15 cellular contexts compared by ENCODE assay signal in the genomic region with DNA sequence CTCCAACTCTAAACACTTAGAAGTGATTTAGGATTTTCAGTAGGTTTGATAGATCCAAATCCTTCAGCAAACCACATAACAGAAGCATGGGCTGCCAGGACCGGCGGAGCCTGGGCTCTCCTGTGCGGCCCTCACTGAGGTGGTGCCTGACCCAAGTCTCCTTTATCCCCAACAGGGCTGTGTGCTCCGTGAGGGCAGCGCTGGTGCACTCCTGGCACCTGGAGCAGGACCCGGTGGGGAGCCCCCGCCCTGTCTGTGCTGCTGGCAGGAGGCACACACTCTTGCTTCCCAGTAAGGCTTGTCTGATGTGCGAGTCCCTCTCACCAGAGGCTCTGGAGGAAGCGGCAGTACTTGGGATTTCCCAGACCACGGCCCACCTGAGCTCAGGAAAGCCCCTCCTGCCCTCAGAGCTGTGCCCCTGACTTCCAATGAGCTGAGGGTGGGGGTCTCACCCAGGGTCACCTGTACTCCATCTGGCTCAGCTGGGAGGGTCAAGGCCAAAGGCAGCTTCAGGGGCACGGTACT. TPM values are rescaled to one million over a fixed set of nuclear protein-coding genes. Genes with fewer than 3 reads are reported as not detected.
DNase-seq lines count a peak whose midpoint lies in the region; ATAC-seq lines count a peak whose summit lies in the region.
"Had no signal": no experiment of that assay in that cellular context is flagged by ENCODE, and none has a peak within 500 bp of the region (broad histone marks: within the 10 kb centered on the region; RNA-seq: fewer than 3 reads in every experiment).

No MANE protein-coding gene starts in this region.

- H3K27ac Mint-ChIP-seq in activated T-helper 17 cell treated with anti-CD3 and anti-CD28 coated beads, Interleukin-2, amount 50 U/mL, for 72 hours, result peak overlapping the region; percentile 41
- H3K27ac Mint-ChIP-seq in stimulated activated memory B cell treated with anti-CD40 and anti-IgM and Interleukin-4, amounts not matched to agents 10 μg/mL and 1 μg/mL and 100 μg/mL, for 72 hours, result peak overlapping the region; percentile 27
- H3K27ac Mint-ChIP-seq: HFFc6 had no signal

- no peaks in the 10 kb centered on the region for H3K27me3 Mint-ChIP-seq in activated T-helper 17 cell treated with anti-CD3 and anti-CD28 coated beads, Interleukin-2, amount 50 U/mL, for 72 hours
- no peaks in the 10 kb centered on the region for H3K27me3 Mint-ChIP-seq in stimulated activated memory B cell treated with anti-CD40 and anti-IgM and Interleukin-4, amounts not matched to agents 10 μg/mL and 1 μg/mL and 100 μg/mL, for 72 hours

- H3K4me1 ChIP-seq in right cardiac atrium (ENCODE audit: control insufficient read depth, insufficient read depth, low read length), result peaks cover 2% of the 10 kb centered on the region
- H3K4me1 ChIP-seq: HAP-1 had no signal

- ATAC-seq in right cardiac atrium, result no peak
- ATAC-seq in Right ventricle myocardium superior (ENCODE audit: poor library complexity), result no peak
- peak; percentile 49 for ATAC-seq in GM18868 (IDR thresholded peaks at IDR 0.05; ENCODE audit: unreplicated experiment)
- ATAC-seq in activated T-helper 17 cell treated with anti-CD3 and anti-CD28 coated beads, Interleukin-2, amount 50 U/mL, for 72 hours (replicated peaks), result no peak
- no peak for ATAC-seq in stimulated activated memory B cell treated with anti-CD40 and anti-IgM and Interleukin-4, amounts not matched to agents 10 μg/mL and 1 μg/mL and 100 μg/mL, for 72 hours

- H3K9me3 Mint-ChIP-seq in activated T-helper 17 cell treated with anti-CD3 and anti-CD28 coated beads, Interleukin-2, amount 50 U/mL, for 72 hours, result no peaks in the 10 kb centered on the region
- no peaks in the 10 kb centered on the region for H3K9me3 Mint-ChIP-seq in stimulated activated memory B cell treated with anti-CD40 and anti-IgM and Interleukin-4, amounts not matched to agents 10 μg/mL and 1 μg/mL and 100 μg/mL, for 72 hours
- H3K9me3 Mint-ChIP-seq: CD8-positive, alpha-beta memory T cell; HFFc6 had no signal

- no peaks in the 10 kb centered on the region for H3K36me3 Mint-ChIP-seq in activated T-helper 17 cell treated with anti-CD3 and anti-CD28 coated beads, Interleukin-2, amount 50 U/mL, for 72 hours (ENCODE audit: low read depth)
- H3K36me3 Mint-ChIP-seq in stimulated activated memory B cell treated with anti-CD40 and anti-IgM and Interleukin-4, amounts not matched to agents 10 μg/mL and 1 μg/mL and 100 μg/mL, for 72 hours, result peaks cover 24% of the 10 kb centered on the region

- peak; percentile 4 to 44 (median 24) for DNase-seq in right cardiac atrium
- no peak for DNase-seq in Right ventricle myocardium superior
- DNase-seq in cortex of kidney (lab: John Stamatoyannopoulos, UW), result no peak
- no peak for DNase-seq in NCI-H2196 treated with DMSO at 0.1 percent for 48 hours (lab: John Stamatoyannopoulos, UW; ENCODE audit: unreplicated experiment)
- DNase-seq: AML-193; Caco-2; CD8-positive, alpha-beta memory T cell; DMS 273 treated with DMSO at 0.1 percent for 48 hours; GOT3; HFFc6 had no signal

- no peaks in the 10 kb centered on the region for H3K27me3 ChIP-seq in right cardiac atrium (ENCODE audit: control insufficient read depth, insufficient read depth)
- H3K27me3 ChIP-seq: BLaER1 had no signal

- no peaks in the 10 kb centered on the region for H3K4me1 Mint-ChIP-seq in activated T-helper 17 cell treated with anti-CD3 and anti-CD28 coated beads, Interleukin-2, amount 50 U/mL, for 72 hours
- peaks cover 17% of the 10 kb centered on the region for H3K4me1 Mint-ChIP-seq in stimulated activated memory B cell treated with anti-CD40 and anti-IgM and Interleukin-4, amounts not matched to agents 10 μg/mL and 1 μg/mL and 100 μg/mL, for 72 hours
- H3K4me1 Mint-ChIP-seq: CD8-positive, alpha-beta memory T cell had no signal

- no peak overlapping the region for H3K4me3 ChIP-seq in right cardiac atrium (ENCODE audit: low read length)
- H3K4me3 ChIP-seq: BLaER1, HAP-1 had no signal

- intact Hi-C loops in right cardiac atrium (cut with DNase I) (no loop called here), Right ventricle myocardium superior (cut with DNase I) (no loop called here)

- no peak overlapping the region for H3K27ac ChIP-seq in right cardiac atrium (ENCODE audit: low read length)
- H3K27ac ChIP-seq: BLaER1 had no signal

- WGBS in right cardiac atrium, result 90% methylated on average over 11 of the region's 11 CpGs

- H3K9me3 ChIP-seq in right cardiac atrium (ENCODE audit: control insufficient read depth, low read length), result no peaks in the 10 kb centered on the region
- H3K9me3 ChIP-seq: BLaER1, Caco-2, HAP-1 had no signal

- H3K4me3 Mint-ChIP-seq in activated T-helper 17 cell treated with anti-CD3 and anti-CD28 coated beads, Interleukin-2, amount 50 U/mL, for 72 hours, result no peak overlapping the region
- H3K4me3 Mint-ChIP-seq in stimulated activated memory B cell treated with anti-CD40 and anti-IgM and Interleukin-4, amounts not matched to agents 10 μg/mL and 1 μg/mL and 100 μg/mL, for 72 hours, result no peak overlapping the region
- H3K4me3 Mint-ChIP-seq: CD8-positive, alpha-beta memory T cell; HFFc6 had no signal

RNA-seq across cellular contexts. Expression of gene PYGB, which starts 56.2 kb away (rescaled TPM):
- 100 to 1,000 TPM; 154 to 219 (median 194) TPM for total RNA-seq in right cardiac atrium
- polyA plus RNA-seq in right cardiac atrium, result 136 TPM
- 170 TPM for total RNA-seq in Right ventricle myocardium superior
- total RNA-seq in activated T-helper 17 cell treated with anti-CD3 and anti-CD28 coated beads, Interleukin-2, amount 50 U/mL, for 72 hours, result 10 to 100 TPM; 15.4 to 27.0 TPM

Comparison
In these comparisons a context has a peak if more than half of its experiments do, and no peak if none do; other contexts are left out.
1. DNase-seq: peak in right cardiac atrium (3 of 3); none in Right ventricle myocardium superior (single experiment), cortex of kidney (single experiment) and NCI-H2196 treated with DMSO at 0.1 percent for 48 hours (single experiment).